7 cellular contexts compared by ENCODE assay signal in the genomic region with DNA sequence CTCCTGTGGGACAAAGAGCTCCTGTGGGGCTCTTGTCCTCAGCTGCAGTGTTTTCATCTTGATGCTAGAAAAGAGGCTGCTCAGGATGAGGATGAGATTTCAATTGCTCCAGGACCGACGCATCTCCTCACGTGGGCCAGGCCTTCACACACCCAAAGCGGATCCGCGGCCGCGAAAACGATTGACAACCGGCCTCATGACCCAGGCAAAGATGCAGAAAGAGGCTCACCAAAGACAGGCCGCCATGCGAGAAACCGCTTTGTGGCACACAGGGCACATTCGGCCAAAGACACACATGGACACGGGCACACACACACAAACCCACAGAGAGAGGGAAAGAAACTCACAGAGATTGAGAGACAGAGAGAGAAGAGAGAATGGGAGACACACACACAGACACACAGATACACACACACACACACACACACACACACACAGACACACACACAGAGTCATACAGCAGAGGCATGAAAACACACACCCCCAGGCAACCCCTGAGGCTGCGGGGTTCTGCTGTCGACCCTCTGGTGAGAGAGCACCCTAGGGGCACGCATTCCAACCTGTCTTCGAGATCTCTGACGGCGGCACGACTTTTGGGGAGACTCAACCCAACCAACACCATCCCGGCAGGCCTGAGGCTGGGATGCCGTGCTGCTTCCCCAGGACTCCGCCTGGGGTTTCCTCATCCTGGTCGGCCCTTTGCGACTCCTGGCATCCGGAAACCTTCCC.
A peak's percentile ranks its signal among the peaks of the same experiment; 100 is the strongest.
DNase-seq lines count a peak whose midpoint lies in the region; ATAC-seq and TF ChIP-seq lines count a peak whose summit lies in the region.

No MANE protein-coding gene starts in this region.

- H3K4me3 ChIP-seq in HEK293 (ENCODE audit: low read depth, low read length) = peak overlapping the region; percentile 14; the same call in 1 of the 2 replicates
- peak overlapping the region; percentile 53 for H3K4me3 ChIP-seq in iPS-15b (ENCODE audit: low read depth, low read length)
- no peak overlapping the region for H3K4me3 ChIP-seq in aorta (ENCODE audit: low read length in 2 of 2)

- no peaks in the 10 kb centered on the region for H3K9me3 Mint-ChIP-seq in activated T-helper 1 cell treated with anti-CD3 and anti-CD28 coated beads, Interleukin-12 subunit alpha, Interleukin-12 subunit beta, Interleukin-2, Interleukin-4 antibody, amounts not matched to agents 30 ng/mL and 10 ng/mL and 1 ng/mL, durations not matched to agents 14 hours and 24 hours and 36 hours
- no peaks in the 10 kb centered on the region for H3K9me3 Mint-ChIP-seq in stimulated activated effector memory CD8-positive, alpha-beta T cell treated with anti-CD3 and anti-CD28 coated beads, Interleukin-12 subunit alpha, Interleukin-12 subunit beta, amount 100 ng/mL, for 72 hours

- peaks cover 60% of the 10 kb centered on the region for H3K4me1 Mint-ChIP-seq in activated T-helper 1 cell treated with anti-CD3 and anti-CD28 coated beads, Interleukin-12 subunit alpha, Interleukin-12 subunit beta, Interleukin-2, Interleukin-4 antibody, amounts not matched to agents 30 ng/mL and 10 ng/mL and 1 ng/mL, durations not matched to agents 14 hours and 24 hours and 36 hours (ENCODE audit: low read depth)
- H3K4me1 Mint-ChIP-seq in stimulated activated effector memory CD8-positive, alpha-beta T cell treated with anti-CD3 and anti-CD28 coated beads, Interleukin-12 subunit alpha, Interleukin-12 subunit beta, amount 100 ng/mL, for 72 hours = peaks cover 72% of the 10 kb centered on the region

- H3K36me3 ChIP-seq in HEK293 (ENCODE audit: control insufficient read depth in 2 of 2, insufficient read depth in 1 of 2, low read length in 2 of 2) (no peaks in the 10 kb centered on the region), iPS-15b (ENCODE audit: control insufficient read depth, insufficient read depth, low read length) (no peaks in the 10 kb centered on the region), aorta (ENCODE audit: control insufficient read depth in 1 of 2, insufficient read depth in 2 of 2, low read length in 1 of 2) (no peaks in the 10 kb centered on the region)

- ATAC-seq in stimulated activated effector memory CD8-positive, alpha-beta T cell treated with anti-CD3 and anti-CD28 coated beads, Interleukin-12 subunit alpha, Interleukin-12 subunit beta, amount 100 ng/mL, for 72 hours = no peak
- ATAC-seq in aorta (ENCODE audit: low FRiP score) (no peak), GM18909 (IDR thresholded peaks at IDR 0.05; ENCODE audit: poor library complexity, unreplicated experiment) (no peak)

- H3K27me3 ChIP-seq in iPS-15b (ENCODE audit: control insufficient read depth, insufficient read depth, low read length) (peaks cover 90% of the 10 kb centered on the region), aorta (ENCODE audit: control insufficient read depth in 1 of 2, insufficient read depth in 2 of 2, low read length in 1 of 2) (no peaks in the 10 kb centered on the region)

- intact Hi-C loops in activated T-helper 1 cell treated with anti-CD3 and anti-CD28 coated beads, Interleukin-12 subunit alpha, Interleukin-12 subunit beta, Interleukin-2, Interleukin-4 antibody, amounts not matched to agents 30 ng/mL and 10 ng/mL and 1 ng/mL, durations not matched to agents 14 hours and 24 hours and 36 hours (cut with micrococcal nuclease) = no loop called here
- intact Hi-C loops in aorta (cut with DNase I) = loop anchor here in 1 of 2 donors (5.0 kb wide), 1 partner anchor 168 kb away; a partner anchor contains a TSS

- no peak for DNase-seq in activated T-helper 1 cell treated with anti-CD3 and anti-CD28 coated beads, Interleukin-12 subunit alpha, Interleukin-12 subunit beta, Interleukin-2, Interleukin-4 antibody, amounts not matched to agents 30 ng/mL and 10 ng/mL and 1 ng/mL, durations not matched to agents 14 hours and 24 hours and 36 hours (ENCODE audit: low spot score)
- DNase-seq in stimulated activated effector memory CD8-positive, alpha-beta T cell treated with anti-CD3 and anti-CD28 coated beads, Interleukin-12 subunit alpha, Interleukin-12 subunit beta, amount 100 ng/mL, for 72 hours (ENCODE audit: low spot score in 2 of 2) = no peak
- DNase-seq in NCI-H2171 treated with DMSO at 0.1 percent for 48 hours (lab: John Stamatoyannopoulos, UW) (no peak), aorta (no peak)

- no peaks in the 10 kb centered on the region for H3K9me3 ChIP-seq in HEK293 (ENCODE audit: control insufficient read depth, insufficient read depth, low read depth, low read length)
- no peaks in the 10 kb centered on the region for H3K9me3 ChIP-seq in iPS-15b (ENCODE audit: control insufficient read depth, insufficient read depth, low read length)
- no peaks in the 10 kb centered on the region for H3K9me3 ChIP-seq in aorta (ENCODE audit: control insufficient read depth, low read length)

- no peak overlapping the region for H3K9ac ChIP-seq in iPS-15b (ENCODE audit: low read depth, low read length)

- no peaks in the 10 kb centered on the region; the same call in 1 of the 2 replicates for H3K4me1 ChIP-seq in HEK293 (ENCODE audit: control insufficient read depth, insufficient read depth, low read length)
- H3K4me1 ChIP-seq in iPS-15b (ENCODE audit: control insufficient read depth, insufficient read depth, low read length) = no peaks in the 10 kb centered on the region
- no peaks in the 10 kb centered on the region for H3K4me1 ChIP-seq in aorta (ENCODE audit: control insufficient read depth in 1 of 2, insufficient read depth in 2 of 2, low read length in 2 of 2)

- H3K27ac Mint-ChIP-seq in activated T-helper 1 cell treated with anti-CD3 and anti-CD28 coated beads, Interleukin-12 subunit alpha, Interleukin-12 subunit beta, Interleukin-2, Interleukin-4 antibody, amounts not matched to agents 30 ng/mL and 10 ng/mL and 1 ng/mL, durations not matched to agents 14 hours and 24 hours and 36 hours = peak overlapping the region; percentile 3
- no peak overlapping the region for H3K27ac Mint-ChIP-seq in stimulated activated effector memory CD8-positive, alpha-beta T cell treated with anti-CD3 and anti-CD28 coated beads, Interleukin-12 subunit alpha, Interleukin-12 subunit beta, amount 100 ng/mL, for 72 hours

- CTCF ChIA-PET in HEK293 (lab: Yijun Ruan, JAX) = no interaction called here

- no peaks in the 10 kb centered on the region for H3K36me3 Mint-ChIP-seq in activated T-helper 1 cell treated with anti-CD3 and anti-CD28 coated beads, Interleukin-12 subunit alpha, Interleukin-12 subunit beta, Interleukin-2, Interleukin-4 antibody, amounts not matched to agents 30 ng/mL and 10 ng/mL and 1 ng/mL, durations not matched to agents 14 hours and 24 hours and 36 hours (ENCODE audit: low read depth)
- peaks cover 42% of the 10 kb centered on the region for H3K36me3 Mint-ChIP-seq in stimulated activated effector memory CD8-positive, alpha-beta T cell treated with anti-CD3 and anti-CD28 coated beads, Interleukin-12 subunit alpha, Interleukin-12 subunit beta, amount 100 ng/mL, for 72 hours

- H3K27ac ChIP-seq in HEK293 (ENCODE audit: extremely low read depth, low read depth, low read length) (no peak overlapping the region), aorta (ENCODE audit: low read depth in 1 of 2, low read length in 2 of 2) (no peak overlapping the region)

- H3K4me3 Mint-ChIP-seq in activated T-helper 1 cell treated with anti-CD3 and anti-CD28 coated beads, Interleukin-12 subunit alpha, Interleukin-12 subunit beta, Interleukin-2, Interleukin-4 antibody, amounts not matched to agents 30 ng/mL and 10 ng/mL and 1 ng/mL, durations not matched to agents 14 hours and 24 hours and 36 hours = peak overlapping the region; percentile 53
- peak overlapping the region; percentile 51 for H3K4me3 Mint-ChIP-seq in stimulated activated effector memory CD8-positive, alpha-beta T cell treated with anti-CD3 and anti-CD28 coated beads, Interleukin-12 subunit alpha, Interleukin-12 subunit beta, amount 100 ng/mL, for 72 hours

- no peak for TF ChIP-seq CTCF in HEK293 (tag by site-specific recombination; IDR thresholded peaks at IDR 0.05)

- 62 to 63% methylated on average over 28 of the region's 28 CpGs for WGBS in aorta, 2 donors

- POLR2A ChIA-PET in HEK293 (lab: Yijun Ruan, JAX) = no interaction called here

- peaks cover 58% of the 10 kb centered on the region for H3K27me3 Mint-ChIP-seq in activated T-helper 1 cell treated with anti-CD3 and anti-CD28 coated beads, Interleukin-12 subunit alpha, Interleukin-12 subunit beta, Interleukin-2, Interleukin-4 antibody, amounts not matched to agents 30 ng/mL and 10 ng/mL and 1 ng/mL, durations not matched to agents 14 hours and 24 hours and 36 hours (ENCODE audit: insufficient read depth)

TF ChIP-seq in HEK293, 187 proteins besides CTCF, POLR2A, EP300 and RAD21:
- TF ChIP-seq, protein P1, sequence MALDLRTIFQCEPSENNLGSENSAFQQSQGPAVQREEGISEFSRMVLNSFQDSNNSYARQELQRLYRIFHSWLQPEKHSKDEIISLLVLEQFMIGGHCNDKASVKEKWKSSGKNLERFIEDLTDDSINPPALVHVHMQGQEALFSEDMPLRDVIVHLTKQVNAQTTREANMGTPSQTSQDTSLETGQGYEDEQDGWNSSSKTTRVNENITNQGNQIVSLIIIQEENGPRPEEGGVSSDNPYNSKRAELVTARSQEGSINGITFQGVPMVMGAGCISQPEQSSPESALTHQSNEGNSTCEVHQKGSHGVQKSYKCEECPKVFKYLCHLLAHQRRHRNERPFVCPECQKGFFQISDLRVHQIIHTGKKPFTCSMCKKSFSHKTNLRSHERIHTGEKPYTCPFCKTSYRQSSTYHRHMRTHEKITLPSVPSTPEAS (tag by site-specific recombination; IDR thresholded peaks at IDR 0.05) = peak; percentile 32; the same call in 1 of the 2 replicates
- TF ChIP-seq, protein P2, sequence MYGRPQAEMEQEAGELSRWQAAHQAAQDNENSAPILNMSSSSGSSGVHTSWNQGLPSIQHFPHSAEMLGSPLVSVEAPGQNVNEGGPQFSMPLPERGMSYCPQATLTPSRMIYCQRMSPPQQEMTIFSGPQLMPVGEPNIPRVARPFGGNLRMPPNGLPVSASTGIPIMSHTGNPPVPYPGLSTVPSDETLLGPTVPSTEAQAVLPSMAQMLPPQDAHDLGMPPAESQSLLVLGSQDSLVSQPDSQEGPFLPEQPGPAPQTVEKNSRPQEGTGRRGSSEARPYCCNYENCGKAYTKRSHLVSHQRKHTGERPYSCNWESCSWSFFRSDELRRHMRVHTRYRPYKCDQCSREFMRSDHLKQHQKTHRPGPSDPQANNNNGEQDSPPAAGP (tag by site-specific recombination; IDR thresholded peaks at IDR 0.05) = no peak
TF ChIP-seq in HEK293: peak in this region for 1.

Comparison
In these comparisons a context has a peak if more than half of its experiments do, and no peak if none do; other contexts are left out.
1. H3K4me3 ChIP-seq: peak in HEK293 (single experiment) and iPS-15b (single experiment); none in aorta (0 of 2).